ENCODE assay signal across 19 cellular contexts in the genomic region with DNA sequence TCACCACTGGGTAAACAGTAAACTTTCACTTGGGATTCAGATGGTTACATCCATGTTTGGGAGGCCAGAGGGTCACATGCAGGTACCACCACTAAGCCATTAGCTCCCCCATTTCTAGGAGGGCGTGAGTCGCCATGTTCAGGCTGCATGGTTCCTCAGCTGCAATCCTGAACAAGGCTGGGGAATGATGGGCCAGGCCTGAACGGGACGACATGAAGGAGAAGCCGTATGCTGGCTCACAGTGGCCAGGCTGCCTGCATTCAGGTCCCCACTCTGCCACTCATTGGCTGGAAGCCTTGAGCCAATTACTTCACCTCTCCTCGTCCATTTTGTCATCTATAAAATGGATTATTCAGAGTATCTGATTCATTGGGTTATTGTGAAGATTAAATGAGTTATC. TPM values are rescaled to one million over a fixed set of nuclear protein-coding genes. Genes with fewer than 3 reads are reported as not detected.
"Had no signal": no experiment of that assay in that cellular context is flagged by ENCODE, and none has a peak within 500 bp of the region (broad histone marks: within the 10 kb centered on the region; RNA-seq: fewer than 3 reads in every experiment).

No MANE protein-coding gene starts in this region.

- H3K36me3 ChIP-seq: ascending aorta, breast epithelium, cardiac muscle cell, esophagus muscularis mucosa, gastrocnemius medialis had no signal

- H3K4me3 ChIP-seq: ascending aorta, breast epithelium, cardiac muscle cell, coronary artery, esophagus muscularis mucosa, gastrocnemius medialis had no signal

- H3K9me3 ChIP-seq: ascending aorta, breast epithelium, esophagus muscularis mucosa, gastrocnemius medialis had no signal

- H3K4me1 ChIP-seq: ascending aorta, breast epithelium, foreskin keratinocyte had no signal

- H3K27ac ChIP-seq: ascending aorta, breast epithelium, cardiac muscle cell, coronary artery, dorsolateral prefrontal cortex, esophagus muscularis mucosa, foreskin keratinocyte had no signal

- H3K27me3 ChIP-seq: ascending aorta, breast epithelium, cardiac muscle cell, gastrocnemius medialis had no signal

RNA-seq across cellular contexts. Expression of a gene that starts 9.0 kb away (rescaled TPM):
- total RNA-seq: activated CD4-positive, alpha-beta memory T cell treated with anti-CD3 and anti-CD28 coated beads for 36 hours; activated CD4-positive, alpha-beta T cell treated with anti-CD3 and anti-CD28 coated beads for 36 hours; activated CD4-positive, alpha-beta T cell treated with anti-CD3 and anti-CD28 coated beads, Interleukin-2, amount 10 ng/mL, durations not matched to agents 24 days and 14 days; activated CD8-positive, alpha-beta memory T cell treated with anti-CD3 and anti-CD28 coated beads for 36 hours; activated CD8-positive, alpha-beta memory T cell treated with anti-CD3 and anti-CD28 coated beads, Interleukin-2, amount 10 ng/mL, durations not matched to agents 7 days and 5 days; activated CD8-positive, alpha-beta T cell treated with anti-CD3 and anti-CD28 coated beads, Interleukin-2, amount 10 ng/mL, durations not matched to agents 7 days and 5 days; activated naive CD4-positive, alpha-beta T cell treated with anti-CD3 and anti-CD28 coated beads for 36 hours; activated naive CD8-positive, alpha-beta T cell treated with anti-CD3 and anti-CD28 coated beads for 36 hours; activated T-helper 1 cell treated with anti-CD3 and anti-CD28 coated beads, Interleukin-12 subunit alpha, Interleukin-12 subunit beta, Interleukin-2, Interleukin-4 antibody, amounts not matched to agents 30 ng/mL and 10 ng/mL and 1 ng/mL, durations not matched to agents 14 hours and 24 hours and 36 hours; activated T-helper 2 cell treated with anti-CD3 and anti-CD28 coated beads, Interferon-gamma antibody, Interleukin-2, Interleukin-4, amounts not matched to agents 10 μg/mL and 5 μg/mL and 100 μg/mL, durations not matched to agents 14 hours and 24 hours and 36 hours; ascending aorta; breast epithelium; cardiac muscle cell; cerebellum; esophagus muscularis mucosa; foreskin keratinocyte had no signal
- polyA plus RNA-seq: foreskin keratinocyte had no signal

RNA-seq across cellular contexts. Expression of a gene that starts 36.7 kb away (rescaled TPM):
- total RNA-seq: activated CD4-positive, alpha-beta T cell treated with anti-CD3 and anti-CD28 coated beads, Interleukin-2, amount 10 ng/mL, durations not matched to agents 24 days and 14 days; activated T-helper 1 cell treated with anti-CD3 and anti-CD28 coated beads, Interleukin-12 subunit alpha, Interleukin-12 subunit beta, Interleukin-2, Interleukin-4 antibody, amounts not matched to agents 30 ng/mL and 10 ng/mL and 1 ng/mL, durations not matched to agents 14 hours and 24 hours and 36 hours; cerebellum; foreskin keratinocyte had no signal
- polyA plus RNA-seq: foreskin keratinocyte had no signal

RNA-seq across cellular contexts. Expression of a gene that starts 47.8 kb away (rescaled TPM):
- total RNA-seq: activated CD4-positive, alpha-beta memory T cell treated with anti-CD3 and anti-CD28 coated beads for 36 hours; activated CD4-positive, alpha-beta T cell treated with anti-CD3 and anti-CD28 coated beads for 36 hours; activated CD4-positive, alpha-beta T cell treated with anti-CD3 and anti-CD28 coated beads, Interleukin-2, amount 10 ng/mL, durations not matched to agents 24 days and 14 days; activated CD8-positive, alpha-beta memory T cell treated with anti-CD3 and anti-CD28 coated beads for 36 hours; activated CD8-positive, alpha-beta memory T cell treated with anti-CD3 and anti-CD28 coated beads, Interleukin-2, amount 10 ng/mL, durations not matched to agents 7 days and 5 days; activated CD8-positive, alpha-beta T cell treated with anti-CD3 and anti-CD28 coated beads, Interleukin-2, amount 10 ng/mL, durations not matched to agents 7 days and 5 days; activated naive CD4-positive, alpha-beta T cell treated with anti-CD3 and anti-CD28 coated beads for 36 hours; activated naive CD8-positive, alpha-beta T cell treated with anti-CD3 and anti-CD28 coated beads for 36 hours; activated T-helper 1 cell treated with anti-CD3 and anti-CD28 coated beads, Interleukin-12 subunit alpha, Interleukin-12 subunit beta, Interleukin-2, Interleukin-4 antibody, amounts not matched to agents 30 ng/mL and 10 ng/mL and 1 ng/mL, durations not matched to agents 14 hours and 24 hours and 36 hours; activated T-helper 2 cell treated with anti-CD3 and anti-CD28 coated beads, Interferon-gamma antibody, Interleukin-2, Interleukin-4, amounts not matched to agents 10 μg/mL and 5 μg/mL and 100 μg/mL, durations not matched to agents 14 hours and 24 hours and 36 hours; ascending aorta; cerebellum; esophagus muscularis mucosa; foreskin keratinocyte; gastrocnemius medialis had no signal
- polyA plus RNA-seq: foreskin keratinocyte had no signal
